In the genomic region with DNA sequence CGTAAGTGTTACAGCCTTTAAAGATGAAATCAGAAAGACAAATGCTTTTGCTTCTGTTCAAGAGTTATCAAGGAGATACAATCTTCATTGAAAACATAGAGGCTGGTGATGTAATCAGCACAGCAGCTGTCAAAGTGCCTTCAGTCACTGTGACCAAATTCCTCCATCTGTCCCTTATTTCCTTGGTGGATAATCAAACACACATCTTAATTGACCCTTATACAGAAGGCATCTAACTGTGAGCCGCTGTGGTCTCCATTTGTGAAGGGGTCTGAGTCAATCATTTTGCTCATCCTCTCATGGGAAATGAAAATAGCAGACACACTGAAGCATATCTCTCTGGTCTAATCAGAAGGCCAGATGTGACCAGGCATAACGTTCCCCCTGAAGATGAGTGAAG, we compare ENCODE assay signal across 26 cellular contexts.
DNase-seq lines count a peak whose midpoint lies in the region; ATAC-seq, FAIRE-seq and TF ChIP-seq lines count a peak whose summit lies in the region.
"Had no signal": no experiment of that assay in that cellular context is flagged by ENCODE, and none has a peak within 500 bp of the region (broad histone marks: within the 10 kb centered on the region; RNA-seq: fewer than 3 reads in every experiment).

No MANE protein-coding gene starts in this region.

- H3K4me1 ChIP-seq in BLaER1 treated with 17β-estradiol and CSF1 and Interleukin-3, amounts not matched to agents 10 nM and 100 nM, result peaks cover 0 to 16% (median 7%) of the 10 kb centered on the region in 10 experiments; a peak in 11 of 20 replicates
- H3K4me1 ChIP-seq in aorta (ENCODE audit: control insufficient read depth in 1 of 2, insufficient read depth in 2 of 2, low read length in 2 of 2), result no peaks in the 10 kb centered on the region
- H3K4me1 ChIP-seq in kidney (ENCODE audit: control insufficient read depth in 1 of 2, insufficient read depth in 1 of 2, low read depth in 1 of 2, low read length in 2 of 2), result no peaks in the 10 kb centered on the region
- H3K4me1 ChIP-seq: SJSA1 had no signal

- H3K36me3 ChIP-seq in BLaER1 treated with 17β-estradiol and CSF1 and Interleukin-3, amounts not matched to agents 10 nM and 100 nM, result no peaks in the 10 kb centered on the region
- H3K36me3 ChIP-seq in aorta (ENCODE audit: control insufficient read depth in 1 of 2, insufficient read depth in 2 of 2, low read length in 1 of 2) (no peaks in the 10 kb centered on the region), kidney (ENCODE audit: control insufficient read depth in 1 of 2, insufficient read depth in 2 of 2, low read length in 2 of 2) (no peaks in the 10 kb centered on the region)
- H3K36me3 ChIP-seq: SJSA1 had no signal

- H3K4me1 Mint-ChIP-seq in glutamatergic neuron (ENCODE audit: low read depth, unreplicated experiment), result peaks cover 21% of the 10 kb centered on the region
- H3K4me1 Mint-ChIP-seq: CD4-positive, alpha-beta memory T cell had no signal

- peaks cover 6% of the 10 kb centered on the region for H3K27me3 Mint-ChIP-seq in glutamatergic neuron (ENCODE audit: unreplicated experiment)
- H3K27me3 Mint-ChIP-seq: CD4-positive, alpha-beta memory T cell had no signal

- H3K9me3 ChIP-seq in BLaER1 treated with 17β-estradiol and CSF1 and Interleukin-3, amounts not matched to agents 10 nM and 100 nM (replicated peaks in 1 of 11), result peaks cover 10 to 16% (median 13%) of the 10 kb centered on the region in 11 experiments
- H3K9me3 ChIP-seq in aorta (ENCODE audit: control insufficient read depth, low read length) (no peaks in the 10 kb centered on the region), kidney (ENCODE audit: control insufficient read depth in 1 of 2, low read length in 2 of 2) (no peaks in the 10 kb centered on the region)
- H3K9me3 ChIP-seq: SJSA1 had no signal

- ATAC-seq in aorta (ENCODE audit: low FRiP score), result no peak
- ATAC-seq: GM12878, HCT116, HepG2, Right ventricle myocardium inferior had no signal

- H3K27me3 ChIP-seq in BLaER1 treated with 17β-estradiol and CSF1 and Interleukin-3, amounts not matched to agents 10 nM and 100 nM, result no peaks in the 10 kb centered on the region
- no peaks in the 10 kb centered on the region for H3K27me3 ChIP-seq in aorta (ENCODE audit: control insufficient read depth in 1 of 2, insufficient read depth in 2 of 2, low read length in 1 of 2)
- H3K27me3 ChIP-seq: SJSA1 had no signal

- H3K9me3 Mint-ChIP-seq in glutamatergic neuron (ENCODE audit: unreplicated experiment), result peaks cover 7% of the 10 kb centered on the region

- intact Hi-C loops in aorta (cut with DNase I) (no loop called here), kidney (cut with DNase I) (no loop called here)

- peaks cover 6% of the 10 kb centered on the region for H3K36me3 Mint-ChIP-seq in glutamatergic neuron (ENCODE audit: unreplicated experiment)
- H3K36me3 Mint-ChIP-seq: CD4-positive, alpha-beta memory T cell had no signal

- H3K4me2 ChIP-seq in BLaER1 treated with 17β-estradiol and CSF1 and Interleukin-3, amounts not matched to agents 10 nM and 100 nM, result peak overlapping the region in 7 of 11 experiments; percentile 1 to 50 (median 32); a peak in 13 of 22 replicates
- H3K4me2 ChIP-seq: PC-9 had no signal

- H4K20me1 ChIP-seq in BLaER1 treated with 17β-estradiol and CSF1 and Interleukin-3, amounts not matched to agents 10 nM and 100 nM, result no peaks in the 10 kb centered on the region

- WGBS in aorta, 2 donors, result 58 to 59% methylated on average over 3 of the region's 3 CpGs

- no peak overlapping the region for H3K27ac ChIP-seq in BLaER1 treated with 17β-estradiol and CSF1 and Interleukin-3, amounts not matched to agents 10 nM and 100 nM
- H3K27ac ChIP-seq in aorta (ENCODE audit: low read depth in 1 of 2, low read length in 2 of 2) (no peak overlapping the region), kidney (ENCODE audit: low read depth in 2 of 2, low read length in 2 of 2) (no peak overlapping the region)
- H3K27ac ChIP-seq: PC-9, SJSA1 had no signal

- no peak overlapping the region for H3K9ac ChIP-seq in BLaER1 treated with 17β-estradiol and CSF1 and Interleukin-3, amounts not matched to agents 10 nM and 100 nM
- H3K9ac ChIP-seq in kidney (ENCODE audit: low read length in 2 of 2), result no peak overlapping the region

- DNase-seq in NCI-H2171 (lab: John Stamatoyannopoulos, UW), result peak; percentile 63
- DNase-seq in NCI-H82 treated with DMSO at 0.1 percent for 48 hours (lab: John Stamatoyannopoulos, UW; ENCODE audit: unreplicated experiment), result peak; percentile 47
- DNase-seq in glutamatergic neuron, result peak; percentile 47
- DNase-seq in germinal center (ENCODE audit: low spot score), result no peak
- DNase-seq in aorta, result no peak
- no peak for DNase-seq in kidney
- DNase-seq: C1 segment of cervical spinal cord; CD4-positive, alpha-beta memory T cell; COR-L47; DMS79; EL; GDM1; Karpas-422; NCI-H1092 treated with DMSO at 0.1 percent for 48 hours; NCI-H1436 treated with DMSO at 0.1 percent for 48 hours; NCI-H2029; NCI-H2227 treated with DMSO at 0.1 percent for 48 hours; NCI-H774; PC-9 had no signal

- no peak overlapping the region for H3K4me3 ChIP-seq in BLaER1 treated with 17β-estradiol and CSF1 and Interleukin-3, amounts not matched to agents 10 nM and 100 nM
- no peak overlapping the region for H3K4me3 ChIP-seq in aorta (ENCODE audit: low read length in 2 of 2)
- no peak overlapping the region for H3K4me3 ChIP-seq in kidney (ENCODE audit: low read length in 2 of 2)
- H3K4me3 ChIP-seq: GM12878, PC-9, SJSA1 had no signal

- no peak for FAIRE-seq in kidney (lab: Jason Lieb, UNC)
- FAIRE-seq: GM12878, H1, HepG2 had no signal

- peak overlapping the region; percentile 97 for H3K27ac Mint-ChIP-seq in glutamatergic neuron (ENCODE audit: unreplicated experiment)
- H3K27ac Mint-ChIP-seq: CD4-positive, alpha-beta memory T cell had no signal

- no peak for TF ChIP-seq CTCF in glutamatergic neuron (IDR thresholded peaks at IDR 0.05; ENCODE audit: partially characterized antibody, unreplicated experiment)
- no peak for TF ChIP-seq CTCF in kidney (IDR thresholded peaks at IDR 0.05; ENCODE audit: borderline replicate concordance, extremely low read depth, insufficient read depth)

- H3K4me3 Mint-ChIP-seq in glutamatergic neuron (ENCODE audit: unreplicated experiment), result peak overlapping the region; percentile 42
- H3K4me3 Mint-ChIP-seq: CD4-positive, alpha-beta memory T cell had no signal

Comparison
In these comparisons a context has a peak if more than half of its experiments do, and no peak if none do; other contexts are left out.
1. DNase-seq: peak in NCI-H2171 (single experiment), NCI-H82 treated with DMSO at 0.1 percent for 48 hours (single experiment) and glutamatergic neuron (single experiment); none in germinal center (single experiment), aorta (0 of 2) and kidney (single experiment).